ENCODE assay signal across 9 cellular contexts in genomic region chr3:71111784-71112440, GRCh38.
DNase-seq lines count a peak whose midpoint lies in the region; ATAC-seq and TF ChIP-seq lines count a peak whose summit lies in the region.
"Had no signal": no experiment of that assay in that cellular context is flagged by ENCODE, and none has a peak within 500 bp of the region (broad histone marks: within the 10 kb centered on the region; RNA-seq: fewer than 3 reads in every experiment).

No MANE protein-coding gene starts in this region.

- peaks cover 11% of the 10 kb centered on the region for H3K36me3 Mint-ChIP-seq in neural progenitor cell

- peaks cover 29 to 98% (median 89%) of the 10 kb centered on the region in 4 donors for H3K4me1 ChIP-seq in esophagus muscularis mucosa
- peaks cover 0 to 96% (median 61%) of the 10 kb centered on the region in 4 donors for H3K4me1 ChIP-seq in sigmoid colon
- H3K4me1 ChIP-seq in neural progenitor cell = no peaks in the 10 kb centered on the region

- peaks cover 6% of the 10 kb centered on the region for H4K20me1 ChIP-seq in neural progenitor cell (ENCODE audit: low read depth)

- H3K9ac ChIP-seq in neural progenitor cell = no peak overlapping the region

- H3K36me3 ChIP-seq in esophagus muscularis mucosa (peaks cover 0 to 22% (median 9%) of the 10 kb centered on the region in 4 donors), sigmoid colon (peaks cover 0 to 17% (median 12%) of the 10 kb centered on the region in 4 donors), neural progenitor cell (no peaks in the 10 kb centered on the region)

- DNase-seq in GOT3 (lab: John Stamatoyannopoulos, UW) = peak; percentile 10
- DNase-seq in esophagus muscularis mucosa (ENCODE audit: extremely low spot score) = no peak
- no peak for DNase-seq in sigmoid colon
- DNase-seq in neural progenitor cell (ENCODE audit: low spot score) = no peak
- DNase-seq in NCI-H146 treated with DMSO at 0.1 percent for 48 hours (lab: John Stamatoyannopoulos, UW; ENCODE audit: unreplicated experiment) = no peak

- no peak overlapping the region for H3K27ac Mint-ChIP-seq in neural progenitor cell
- H3K27ac Mint-ChIP-seq: T-helper 1 cell treated with Interleukin-12 subunit alpha and Interleukin-12 subunit beta and Interleukin-4 antibody, amounts not matched to agents 30 μg/mL and 1 μg/mL, for 36 hours had no signal

- H2AFZ ChIP-seq in neural progenitor cell (replicated peaks) = no peak overlapping the region

- no peaks in the 10 kb centered on the region for H3K9me3 Mint-ChIP-seq in neural progenitor cell
- H3K9me3 Mint-ChIP-seq: T-helper 1 cell treated with Interleukin-12 subunit alpha and Interleukin-12 subunit beta and Interleukin-4 antibody, amounts not matched to agents 30 μg/mL and 1 μg/mL, for 36 hours had no signal

- H3K27ac ChIP-seq in esophagus muscularis mucosa (replicated peaks in 1 of 4) (peak overlapping the region; percentile 71 to 84 (median 80)), sigmoid colon (peak overlapping the region; percentile 70 to 86 (median 81)), neural progenitor cell (no peak overlapping the region)

- H3K4me2 ChIP-seq in neural progenitor cell = no peak overlapping the region

- TF ChIP-seq CTCF in esophagus muscularis mucosa (IDR thresholded peaks at IDR 0.05) (no peak), sigmoid colon (IDR thresholded peaks at IDR 0.05) (no peak), neural progenitor cell (IDR thresholded peaks at IDR 0.05) (no peak)

- H3K4me3 Mint-ChIP-seq in neural progenitor cell = no peak overlapping the region
- H3K4me3 Mint-ChIP-seq: T-helper 1 cell treated with Interleukin-12 subunit alpha and Interleukin-12 subunit beta and Interleukin-4 antibody, amounts not matched to agents 30 μg/mL and 1 μg/mL, for 36 hours had no signal

- intact Hi-C loops in esophagus muscularis mucosa (cut with DNase I) (no loop called here), sigmoid colon (cut with DNase I) (no loop called here)

- no peaks in the 10 kb centered on the region for H3K27me3 ChIP-seq in esophagus muscularis mucosa
- no peaks in the 10 kb centered on the region for H3K27me3 ChIP-seq in sigmoid colon
- no peaks in the 10 kb centered on the region for H3K27me3 ChIP-seq in neural progenitor cell

- H3K79me2 ChIP-seq in neural progenitor cell (ENCODE audit: low read depth) = no peaks in the 10 kb centered on the region

- TF ChIP-seq POLR2A in esophagus muscularis mucosa (IDR thresholded peaks at IDR 0.05; ENCODE audit: low read depth) (no peak), sigmoid colon (IDR thresholded peaks at IDR 0.05) (no peak)

- H3K9me3 ChIP-seq in esophagus muscularis mucosa (no peaks in the 10 kb centered on the region), sigmoid colon (no peaks in the 10 kb centered on the region), neural progenitor cell (ENCODE audit: low read depth) (no peaks in the 10 kb centered on the region)

- H3K4me3 ChIP-seq in esophagus muscularis mucosa (peak overlapping the region; percentile 5 to 17 (median 10)), sigmoid colon (peak overlapping the region in 1 of 4 donors; percentile 7), neural progenitor cell (no peak overlapping the region)

- ATAC-seq in GM19452 (IDR thresholded peaks at IDR 0.05; ENCODE audit: unreplicated experiment) (no peak), GM19463 (IDR thresholded peaks at IDR 0.05; ENCODE audit: unreplicated experiment) (no peak)

- no peaks in the 10 kb centered on the region for H3K27me3 Mint-ChIP-seq in neural progenitor cell (ENCODE audit: insufficient read depth, low read depth)

- peaks cover 33% of the 10 kb centered on the region for H3K4me1 Mint-ChIP-seq in neural progenitor cell

- H3F3A ChIP-seq in neural progenitor cell (ENCODE audit: low read depth) = no peaks in the 10 kb centered on the region

- TF ChIP-seq EP300 in esophagus muscularis mucosa (IDR thresholded peaks at IDR 0.05) = no peak
- TF ChIP-seq EP300 in sigmoid colon (IDR thresholded peaks at IDR 0.05) = no peak

- WGBS in esophagus muscularis mucosa = 54% methylated on average over 5 of the region's 6 CpGs
- WGBS in sigmoid colon, 2 donors = 70 to 72% methylated on average over 6 of the region's 6 CpGs

TF ChIP-seq in PFSK-1, 5 proteins besides CTCF, POLR2A, EP300 and RAD21:
- peak; percentile 73 for TF ChIP-seq FOXP2 (optimal IDR thresholded peaks at IDR 0.05; ENCODE audit: borderline replicate concordance, extremely low read depth, extremely low read length, insufficient read depth)
- TF ChIP-seq TAF1 (IDR thresholded peaks at IDR 0.05; ENCODE audit: borderline replicate concordance, insufficient read depth, low read length) = no peak
- TF ChIP-seq SIN3A (IDR thresholded peaks at IDR 0.05; ENCODE audit: borderline replicate concordance, insufficient read depth, low read length) = no peak
